1 cellular context compared by ENCODE assay signal in genomic region chr9:136572003-136572595, GRCh38.
A peak's percentile ranks its signal among the peaks of the same experiment; 100 is the strongest.
TF ChIP-seq lines count a peak whose summit lies in the region.

No MANE protein-coding gene starts in this region.

TF ChIP-seq in H1, 55 proteins besides CTCF, POLR2A, EP300 and RAD21 (continued from another document):
- TF ChIP-seq USF2 (IDR thresholded peaks at IDR 0.05; ENCODE audit: low read length) (no peak), CHD2 (IDR thresholded peaks at IDR 0.05; ENCODE audit: low read length) (0 out of 2 replicates have a peak, but pooled peaks have one; percentile 45), ZNF274 (IDR thresholded peaks at IDR 0.05; ENCODE audit: borderline replicate concordance, extremely low read depth, low read length) (no peak), SIX5 (IDR thresholded peaks at IDR 0.05; ENCODE audit: low read depth, low read length) (no peak), CHD1 (IDR thresholded peaks at IDR 0.05; ENCODE audit: low read depth, low read length) (no peak)
